In genomic region chr22:23123804-23124254, GRCh38 we compare ENCODE assay signal across 22 cellular contexts. TPM values are rescaled to one million over a fixed set of nuclear protein-coding genes. Genes with fewer than 3 reads are reported as not detected.
DNase-seq lines count a peak whose midpoint lies in the region; ATAC-seq and TF ChIP-seq lines count a peak whose summit lies in the region.
"Had no signal": no experiment of that assay in that cellular context is flagged by ENCODE, and none has a peak within 500 bp of the region (broad histone marks: within the 10 kb centered on the region; RNA-seq: fewer than 3 reads in every experiment).

No MANE protein-coding gene starts in this region.

- TF ChIP-seq CTCF in dorsolateral prefrontal cortex (IDR thresholded peaks at IDR 0.05 in 54 of 56, conservative IDR thresholded peaks at IDR 0.05 in 2 of 56; ENCODE audit: low read depth in 1 of 56, partially characterized antibody in 56 of 56) (no peak), neural crest cell (conservative IDR thresholded peaks at IDR 0.05) (no peak)
- TF ChIP-seq CTCF in activated CD8-positive, alpha-beta T cell treated with anti-CD3 and anti-CD28 coated beads for 36 hours (IDR thresholded peaks at IDR 0.05) = no peak

- CTCF ChIA-PET in activated CD8-positive, alpha-beta T cell treated with anti-CD3 and anti-CD28 coated beads for 36 hours (lab: Charles Lee) = interaction anchor here (9.7 kb wide), 1 partner anchor 166 kb away, joined by 106 read pairs; no protein-coding TSS in a partner anchor

- intact Hi-C loops in dorsolateral prefrontal cortex (cut with DNase I) = loop anchor here in 1 of 2 donors (10.0 kb wide), 1 partner anchor 279 kb away; no protein-coding TSS in a partner anchor
- intact Hi-C loops in activated CD8-positive, alpha-beta T cell treated with anti-CD3 and anti-CD28 coated beads for 36 hours (cut with micrococcal nuclease) = no loop called here
- intact Hi-C loops in activated CD4-positive, alpha-beta T cell treated with anti-CD3 and anti-CD28 coated beads, Interleukin-2, amount 10 ng/mL, durations not matched to agents 24 days and 14 days (cut with micrococcal nuclease) = no loop called here

- no peaks in the 10 kb centered on the region for H3K36me3 Mint-ChIP-seq in neural crest cell (ENCODE audit: low read depth)
- no peaks in the 10 kb centered on the region for H3K36me3 Mint-ChIP-seq in activated CD8-positive, alpha-beta T cell treated with anti-CD3 and anti-CD28 coated beads for 36 hours (ENCODE audit: low read depth)
- peaks cover 3% of the 10 kb centered on the region for H3K36me3 Mint-ChIP-seq in activated CD4-positive, alpha-beta T cell treated with anti-CD3 and anti-CD28 coated beads, Interleukin-2, amount 10 ng/mL, durations not matched to agents 24 days and 14 days (ENCODE audit: low read depth)
- H3K36me3 Mint-ChIP-seq: CD8-positive, alpha-beta T cell had no signal

- no peak for ATAC-seq in activated CD8-positive, alpha-beta T cell treated with anti-CD3 and anti-CD28 coated beads for 36 hours
- ATAC-seq: CD8-positive, alpha-beta T cell; GM12878 had no signal

- no peaks in the 10 kb centered on the region for H3K27me3 ChIP-seq in dorsolateral prefrontal cortex
- H3K27me3 ChIP-seq: BLaER1 treated with 17β-estradiol and CSF1 and Interleukin-3, amounts not matched to agents 10 nM and 100 nM had no signal

- H3K27ac ChIP-seq in angular gyrus (ENCODE audit: low read depth, low read length) = peak overlapping the region; percentile 74
- peak overlapping the region in 57 of 59 donors; percentile 30 to 100 (median 98) for H3K27ac ChIP-seq in dorsolateral prefrontal cortex
- H3K27ac ChIP-seq in temporal lobe (ENCODE audit: low read depth, low read length) = peak overlapping the region; percentile 100
- H3K27ac ChIP-seq: BLaER1 treated with 17β-estradiol and CSF1 and Interleukin-3, amounts not matched to agents 10 nM and 100 nM; GM23248 had no signal

- peaks cover 6% of the 10 kb centered on the region for H3K4me1 Mint-ChIP-seq in neural crest cell
- peaks cover 11% of the 10 kb centered on the region for H3K4me1 Mint-ChIP-seq in activated CD8-positive, alpha-beta T cell treated with anti-CD3 and anti-CD28 coated beads for 36 hours (ENCODE audit: low read depth)
- peaks cover 12% of the 10 kb centered on the region for H3K4me1 Mint-ChIP-seq in activated CD4-positive, alpha-beta T cell treated with anti-CD3 and anti-CD28 coated beads, Interleukin-2, amount 10 ng/mL, durations not matched to agents 24 days and 14 days

- peak overlapping the region; percentile 8 for H3K27ac Mint-ChIP-seq in neural crest cell (ENCODE audit: unreplicated experiment)
- H3K27ac Mint-ChIP-seq in activated CD8-positive, alpha-beta T cell treated with anti-CD3 and anti-CD28 coated beads for 36 hours = no peak overlapping the region
- no peak overlapping the region for H3K27ac Mint-ChIP-seq in activated CD4-positive, alpha-beta T cell treated with anti-CD3 and anti-CD28 coated beads, Interleukin-2, amount 10 ng/mL, durations not matched to agents 24 days and 14 days
- H3K27ac Mint-ChIP-seq: B cell; CD8-positive, alpha-beta T cell had no signal

- no peak overlapping the region for H3K4me3 Mint-ChIP-seq in neural crest cell
- H3K4me3 Mint-ChIP-seq in activated CD8-positive, alpha-beta T cell treated with anti-CD3 and anti-CD28 coated beads for 36 hours = no peak overlapping the region
- no peak overlapping the region for H3K4me3 Mint-ChIP-seq in activated CD4-positive, alpha-beta T cell treated with anti-CD3 and anti-CD28 coated beads, Interleukin-2, amount 10 ng/mL, durations not matched to agents 24 days and 14 days
- H3K4me3 Mint-ChIP-seq: B cell; CD8-positive, alpha-beta T cell had no signal

- DNase-seq in dorsolateral prefrontal cortex = peak in 1 of 10 donors; percentile 39
- DNase-seq in neural crest cell (ENCODE audit: low read depth, low spot score) = no peak
- DNase-seq in activated CD8-positive, alpha-beta T cell treated with anti-CD3 and anti-CD28 coated beads for 36 hours = no peak
- no peak for DNase-seq in NCI-H226
- DNase-seq in activated CD4-positive, alpha-beta T cell treated with anti-CD3 and anti-CD28 coated beads, Interleukin-2, amount 10 ng/mL, durations not matched to agents 24 days and 14 days = no peak
- DNase-seq: Calu3; CD8-positive, alpha-beta T cell; DMS 273 treated with DMSO at 0.1 percent for 48 hours; DMS53; DND-41; EL; GM23248 had no signal

- H3K27me3 Mint-ChIP-seq in neural crest cell (ENCODE audit: low read depth) = peaks cover 3% of the 10 kb centered on the region
- H3K27me3 Mint-ChIP-seq in activated CD8-positive, alpha-beta T cell treated with anti-CD3 and anti-CD28 coated beads for 36 hours = no peaks in the 10 kb centered on the region
- H3K27me3 Mint-ChIP-seq in activated CD4-positive, alpha-beta T cell treated with anti-CD3 and anti-CD28 coated beads, Interleukin-2, amount 10 ng/mL, durations not matched to agents 24 days and 14 days = peaks cover 3% of the 10 kb centered on the region
- H3K27me3 Mint-ChIP-seq: B cell had no signal

- POLR2A ChIA-PET in activated CD8-positive, alpha-beta T cell treated with anti-CD3 and anti-CD28 coated beads for 36 hours (lab: Charles Lee) = no interaction called here

- no peak overlapping the region for H3K4me3 ChIP-seq in dorsolateral prefrontal cortex
- H3K4me3 ChIP-seq: BLaER1 treated with 17β-estradiol and CSF1 and Interleukin-3, amounts not matched to agents 10 nM and 100 nM; GM12878; GM23248; HAP-1 had no signal

- H3K9me3 Mint-ChIP-seq in neural crest cell = no peaks in the 10 kb centered on the region
- H3K9me3 Mint-ChIP-seq in activated CD8-positive, alpha-beta T cell treated with anti-CD3 and anti-CD28 coated beads for 36 hours = no peaks in the 10 kb centered on the region
- peaks cover 9% of the 10 kb centered on the region for H3K9me3 Mint-ChIP-seq in activated CD4-positive, alpha-beta T cell treated with anti-CD3 and anti-CD28 coated beads, Interleukin-2, amount 10 ng/mL, durations not matched to agents 24 days and 14 days
- H3K9me3 Mint-ChIP-seq: CD8-positive, alpha-beta T cell had no signal

RNA-seq across cellular contexts. Expression of gene RSPH14, which starts 18.0 kb away (rescaled TPM):
- 10 to 100 TPM in 84 of 120 experiments, 1 to 10 TPM in 36; 3.0 to 22.3 (median 11.9) TPM for total RNA-seq in dorsolateral prefrontal cortex
- 0.86 and 2.9 TPM in 2 replicates for total RNA-seq in neural crest cell
- 2.7 TPM for total RNA-seq in temporal lobe
- total RNA-seq in activated CD8-positive, alpha-beta T cell treated with anti-CD3 and anti-CD28 coated beads for 36 hours = not detected
- total RNA-seq in activated CD4-positive, alpha-beta T cell treated with anti-CD3 and anti-CD28 coated beads, Interleukin-2, amount 10 ng/mL, durations not matched to agents 24 days and 14 days = not detected in 2 replicates
- total RNA-seq: A172, B cell, Calu3, G401, GM23248, H4, HT-29 had no signal

RNA-seq across cellular contexts. Expression of gene RAB36, which starts 21.4 kb away (rescaled TPM):
- total RNA-seq in dorsolateral prefrontal cortex (10 to 100 TPM in 101 of 120 experiments, 1 to 10 TPM in 19; 7.2 to 20.6 (median 12.3) TPM), neural crest cell (13.5 and 14.4 TPM in 2 replicates), temporal lobe (4.9 TPM)
- under 1 TPM; 0.20 to 0.22 TPM for total RNA-seq in activated CD8-positive, alpha-beta T cell treated with anti-CD3 and anti-CD28 coated beads for 36 hours
- total RNA-seq in activated CD4-positive, alpha-beta T cell treated with anti-CD3 and anti-CD28 coated beads, Interleukin-2, amount 10 ng/mL, durations not matched to agents 24 days and 14 days = not detected in 2 replicates

RNA-seq across cellular contexts. Expression of gene GNAZ, which starts 53.5 kb away (rescaled TPM):
- total RNA-seq in dorsolateral prefrontal cortex (100 to 1,000 TPM in 10 of 120 experiments, 10 to 100 TPM in 110; 66.2 to 113 (median 85.3) TPM), neural crest cell (25.2 and 25.5 TPM in 2 replicates), temporal lobe (124 TPM)
- under 1 TPM; 0.50 to 0.56 TPM for total RNA-seq in activated CD8-positive, alpha-beta T cell treated with anti-CD3 and anti-CD28 coated beads for 36 hours
- 0.51 and 0.83 TPM in 2 replicates for total RNA-seq in activated CD4-positive, alpha-beta T cell treated with anti-CD3 and anti-CD28 coated beads, Interleukin-2, amount 10 ng/mL, durations not matched to agents 24 days and 14 days
- total RNA-seq: CD8-positive, alpha-beta T cell had no signal

RNA-seq across cellular contexts. Expression of gene BCR, which starts 56.5 kb away (rescaled TPM):
- total RNA-seq in dorsolateral prefrontal cortex = 100 to 1,000 TPM in 90 of 120 experiments, 10 to 100 TPM in 30; 54.7 to 211 (median 113) TPM
- 49.5 and 54.2 TPM in 2 replicates for total RNA-seq in neural crest cell
- total RNA-seq in temporal lobe = 52.6 TPM
- total RNA-seq in activated CD8-positive, alpha-beta T cell treated with anti-CD3 and anti-CD28 coated beads for 36 hours = 10 to 100 TPM; 30.4 to 32.0 TPM
- total RNA-seq in activated CD4-positive, alpha-beta T cell treated with anti-CD3 and anti-CD28 coated beads, Interleukin-2, amount 10 ng/mL, durations not matched to agents 24 days and 14 days = 45.1 and 47.4 TPM in 2 replicates

Comparison
In these comparisons a context has a peak if more than half of its experiments do, and no peak if none do; other contexts are left out.
1. RNA of gene GNAZ, which starts 53.5 kb away (total RNA-seq): 124 TPM in temporal lobe (single experiment), 66.2 to 113 TPM in dorsolateral prefrontal cortex and 25.2 to 25.5 TPM in neural crest cell; 0.50 to 0.56 TPM in activated CD8-positive, alpha-beta T cell treated with anti-CD3 and anti-CD28 coated beads for 36 hours and 0.51 to 0.83 TPM in activated CD4-positive, alpha-beta T cell treated with anti-CD3 and anti-CD28 coated beads, Interleukin-2, amount 10 ng/mL, durations not matched to agents 24 days and 14 days; every median in the first group is over 10 times any median in the second.
2. Peak in every context shown above with its lines, with median percentiles within 50 percentile points of each other: H3K27ac ChIP-seq.